ENCODE assay signal across 8 cellular contexts in the genomic region with DNA sequence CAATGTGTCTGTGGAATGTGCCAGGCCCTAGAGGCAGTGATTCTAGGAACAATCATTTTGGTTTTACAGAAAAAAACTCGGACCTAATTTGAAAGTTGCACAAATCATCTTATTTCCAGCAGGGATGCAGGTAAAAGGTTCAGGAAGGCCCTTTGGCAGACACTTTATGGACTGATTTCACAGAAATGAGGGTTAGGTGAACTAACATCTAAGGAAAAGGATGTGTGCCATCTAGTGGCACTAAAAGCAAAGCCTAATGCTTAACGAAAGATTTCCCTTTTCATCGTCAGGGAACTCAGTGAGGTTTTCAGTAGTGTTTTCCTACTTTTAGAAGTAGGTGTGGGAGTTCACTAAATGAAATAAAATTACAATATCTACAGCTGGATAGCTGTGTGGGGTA. TPM values are rescaled to one million over a fixed set of nuclear protein-coding genes. Genes with fewer than 3 reads are reported as not detected.
DNase-seq lines count a peak whose midpoint lies in the region; ATAC-seq, FAIRE-seq and TF ChIP-seq lines count a peak whose summit lies in the region.
"Not testable (repeated sequence)": the region's sequence is repeated elsewhere in the genome, so short reads cannot be mapped to it uniquely, and the experiment has no call there.
"Had no signal": no experiment of that assay in that cellular context is flagged by ENCODE, and none has a peak within 500 bp of the region (broad histone marks: within the 10 kb centered on the region; RNA-seq: fewer than 3 reads in every experiment).

No MANE protein-coding gene starts in this region.

- CTCF ChIA-PET in CD4-positive, alpha-beta T cell (lab: Charles Lee); K562 (lab: Yijun Ruan, JAX; ENCODE audit: low intra/inter-chr PET ratio): not testable (repeated sequence)

- not testable (repeated sequence) for H3K79me2 ChIP-seq in K562 (ENCODE audit: control insufficient read depth, insufficient read depth, low read length); trophoblast cell (ENCODE audit: control insufficient read depth, insufficient read depth, low read length, poor library complexity)

- not testable (repeated sequence) for H2BK12ac ChIP-seq in trophoblast cell (ENCODE audit: low read length)

- H2BK120ac ChIP-seq in trophoblast cell (ENCODE audit: insufficient read depth, low read length, poor library complexity), result not testable (repeated sequence)

- H3K27me3 ChIP-seq in CD4-positive, alpha-beta T cell (ENCODE audit: control insufficient read depth, insufficient read depth, low read length); K562 (ENCODE audit: control insufficient read depth in 2 of 2, insufficient read depth in 2 of 2, low read length in 2 of 2); trophoblast cell (ENCODE audit: insufficient read depth, low read length): not testable (repeated sequence)

- not testable (repeated sequence) for H2AK5ac ChIP-seq in trophoblast cell (ENCODE audit: low read length)

- H2BK5ac ChIP-seq in trophoblast cell (ENCODE audit: low read depth, low read length, poor library complexity), result not testable (repeated sequence)

- WGBS in K562 (ENCODE audit: insufficient coverage, low coverage, missing lambda C conversion rate), result no CpG with 5 or more reads among the region's 3 CpGs
- WGBS in trophoblast cell (ENCODE audit: extremely low coverage, insufficient coverage, insufficient read length), result no CpG with 5 or more reads among the region's 3 CpGs

- in situ Hi-C loops in K562 (cut with MboI), result not testable (repeated sequence)

- not testable (repeated sequence) for TF ChIP-seq POLR2A in H54 (IDR thresholded peaks at IDR 0.05; ENCODE audit: low read depth, low read length); K562 (conservative IDR thresholded peaks at IDR 0.05)

- H3K18ac ChIP-seq in trophoblast cell (ENCODE audit: low read length), result not testable (repeated sequence)

- H3K9ac ChIP-seq in K562 (ENCODE audit: insufficient read depth in 1 of 2, low read depth in 2 of 2, low read length in 2 of 2); trophoblast cell (ENCODE audit: low read length): not testable (repeated sequence)

- H3K36me3 ChIP-seq in K562 (ENCODE audit: control insufficient read depth, insufficient read depth, low read length); trophoblast cell (ENCODE audit: control insufficient read depth in 1 of 2, insufficient read depth in 2 of 2, low read length in 2 of 2): not testable (repeated sequence)

- H3K9me3 ChIP-seq in CD4-positive, alpha-beta T cell (ENCODE audit: control insufficient read depth, low read length); K562 (replicated peaks; ENCODE audit: control insufficient read depth, insufficient read depth, low read depth, low read length); trophoblast cell (ENCODE audit: insufficient read depth, low read depth, low read length): not testable (repeated sequence)

- H3K79me1 ChIP-seq in trophoblast cell (ENCODE audit: low read length), result not testable (repeated sequence)

- DNase-seq in CD4-positive, alpha-beta T cell; H54 (ENCODE audit: insufficient read length, low spot score); RCC 7860 (ENCODE audit: low spot score); K562 (ENCODE audit: extremely low read depth in 1 of 4, low spot score in 3 of 4): not testable (repeated sequence)
- peak; percentile 7 for DNase-seq in epithelial cell of esophagus (ENCODE audit: low read depth)
- DNase-seq in iris pigment epithelial cell (ENCODE audit: low read depth), result peak; percentile 24
- peak; percentile 7 to 26 for DNase-seq in trophoblast cell

- H3K9me3 Mint-ChIP-seq in CD4-positive, alpha-beta T cell, result not testable (repeated sequence)

- H3K4ac ChIP-seq in trophoblast cell (ENCODE audit: low read depth, low read length), result not testable (repeated sequence)

- not testable (repeated sequence) for BruUV-seq in K562 (replicated peaks; lab: Mats Ljungman, UMichigan)

- H3K4me1 Mint-ChIP-seq in CD4-positive, alpha-beta T cell (ENCODE audit: low read depth), result peaks cover 14% of the 10 kb centered on the region

- ATAC-seq in CD4-positive, alpha-beta T cell (ENCODE audit: poor library complexity); K562: not testable (repeated sequence)

- not testable (repeated sequence) for H3K27me3 Mint-ChIP-seq in CD4-positive, alpha-beta T cell

- TF ChIP-seq CTCF in CD4-positive, alpha-beta T cell (IDR thresholded peaks at IDR 0.05), result peak; percentile 27
- not testable (repeated sequence) for TF ChIP-seq CTCF in K562 (IDR thresholded peaks at IDR 0.05 in 2 of 3, conservative IDR thresholded peaks at IDR 0.05 in 1 of 3; ENCODE audit: insufficient read depth in 2 of 3, low read depth in 1 of 3, low read length in 3 of 3); epithelial cell of esophagus (IDR thresholded peaks at IDR 0.05; ENCODE audit: insufficient read depth, low read depth, low read length, missing control alignments)

- H3K23ac ChIP-seq in trophoblast cell (ENCODE audit: low read length), result not testable (repeated sequence)

- TF ChIP-seq RAD21 in K562 (CRISPR knock-in tag; conservative IDR thresholded peaks at IDR 0.05 in 1 of 2, IDR thresholded peaks at IDR 0.05 in 1 of 2), result not testable (repeated sequence)

- not testable (repeated sequence) for H4K8ac ChIP-seq in trophoblast cell (ENCODE audit: low read depth, low read length)

- not testable (repeated sequence) for H3K27ac Mint-ChIP-seq in CD4-positive, alpha-beta T cell

- peak; percentile 91 for FAIRE-seq in H54 (lab: Jason Lieb, UNC)
- FAIRE-seq in RCC 7860 (lab: Jason Lieb, UNC), result peak; percentile 52
- peak; percentile 77 for FAIRE-seq in K562 (lab: Jason Lieb, UNC)

- not testable (repeated sequence) for TF ChIP-seq EP300 in K562 (IDR thresholded peaks at IDR 0.05; ENCODE audit: low read length)

- not testable (repeated sequence) for H3K4me3 ChIP-seq in K562; epithelial cell of esophagus (ENCODE audit: low read length); trophoblast cell (ENCODE audit: low read depth, low read length)

- H2AFZ ChIP-seq in K562 (ENCODE audit: low read depth, low read length); trophoblast cell (ENCODE audit: insufficient read depth, low read length, poor library complexity): not testable (repeated sequence)

- not testable (repeated sequence) for H3K27ac ChIP-seq in CD4-positive, alpha-beta T cell (ENCODE audit: low read depth, low read length); K562 (ENCODE audit: extremely low read depth, low read depth, low read length); trophoblast cell (ENCODE audit: low read depth, low read length)

- H4K20me1 ChIP-seq in K562 (replicated peaks; ENCODE audit: control insufficient read depth, insufficient read depth, low read length), result not testable (repeated sequence)

- POLR2A ChIA-PET in CD4-positive, alpha-beta T cell (lab: Charles Lee); K562 (lab: Yijun Ruan, JAX): not testable (repeated sequence)

- H4K12ac ChIP-seq in trophoblast cell (ENCODE audit: low read depth, low read length), result not testable (repeated sequence)

- not testable (repeated sequence) for H3K9me1 ChIP-seq in K562 (ENCODE audit: control insufficient read depth, insufficient read depth, low read length)

- not testable (repeated sequence) for H3K4me1 ChIP-seq in K562 (replicated peaks in 1 of 2; ENCODE audit: control insufficient read depth in 2 of 2, insufficient read depth in 2 of 2, low read length in 2 of 2); trophoblast cell (ENCODE audit: control insufficient read depth in 1 of 2, insufficient read depth in 2 of 2, low read length in 2 of 2)

- H3K4me3 Mint-ChIP-seq in CD4-positive, alpha-beta T cell, result not testable (repeated sequence)

- intact Hi-C loops in CD4-positive, alpha-beta T cell (cut with DNase I, micrococcal nuclease); K562 (cut with micrococcal nuclease): not testable (repeated sequence)

- H3K4me2 ChIP-seq in K562 (ENCODE audit: insufficient read depth, low read length); trophoblast cell (ENCODE audit: low read length): not testable (repeated sequence)

- not testable (repeated sequence) for H4K91ac ChIP-seq in trophoblast cell (ENCODE audit: low read depth, low read length)

- not testable (repeated sequence) for H3K14ac ChIP-seq in trophoblast cell (ENCODE audit: low read length)

- H3K36me3 Mint-ChIP-seq in CD4-positive, alpha-beta T cell (ENCODE audit: low read depth), result peaks cover 19% of the 10 kb centered on the region

RNA-seq across cellular contexts. Expression of gene GOLGA8H, which starts 17.5 kb away (rescaled TPM):
- total RNA-seq in CD4-positive, alpha-beta T cell, result not detected
- 0.25 TPM in 1 of 2 replicates, not detected in the other for total RNA-seq in K562 (2011; cell fraction: chromatin; rRNA removed; ENCODE audit: low replicate concordance)
- total RNA-seq in K562 (2011; cell fraction: nucleolus; rRNA removed), result not detected in 2 replicates
- not detected in 2 replicates for total RNA-seq in K562 (2011; cell fraction: nucleoplasm; rRNA removed)
- total RNA-seq in K562 (2014; rRNA removed) (not detected in 2 replicates), K562 (2014; rRNA removed; fragmentation: Illumina TruSeq; extraction: Trizol) (not detected in 2 replicates), K562 (2015; rRNA removed; fragmentation: Illumina TruSeq; extraction: Trizol) (not detected in 2 replicates), K562 (2021) (not detected in 2 replicates)
- polyA plus RNA-seq in K562 (2011; rRNA removed) (not detected in 2 replicates), K562 (2014; fragmentation: Illumina TruSeq; extraction: Trizol) (not detected in 2 replicates), K562 (2014; fragmentation: Nextera tagmentation; extraction: Ambion mirVana) (not detected), K562 (2014; rRNA removed) (0.04 TPM in 1 of 2 replicates, not detected in the other)
- polyA plus RNA-seq in K562 (2011; cell fraction: cytosol; rRNA removed), result not detected in 2 replicates
- not detected in 2 replicates for polyA plus RNA-seq in K562 (2011; cell fraction: nucleus; rRNA removed)
- not detected in 2 replicates for polyA plus RNA-seq in K562 (2012)
- polyA minus RNA-seq in K562 (2011; rRNA and poly(A)+ RNA removed), result 0.09 TPM in 1 of 2 replicates, not detected in the other
- not detected in 2 replicates for polyA minus RNA-seq in K562 (2011; cell fraction: cytosol; rRNA and poly(A)+ RNA removed)
- not detected in 2 replicates for polyA minus RNA-seq in K562 (2011; cell fraction: nucleus; rRNA and poly(A)+ RNA removed)
- polyA plus RNA-seq in trophoblast cell (2013), result 0.04 TPM in 1 of 2 replicates, not detected in the other
- total RNA-seq: activated T-helper 17 cell treated with anti-CD3 and anti-CD28 coated beads, Interleukin-2, amount 50 U/mL, for 72 hours had no signal
